Comparison of ENCODE assay signal across 8 cellular contexts in the genomic region with DNA sequence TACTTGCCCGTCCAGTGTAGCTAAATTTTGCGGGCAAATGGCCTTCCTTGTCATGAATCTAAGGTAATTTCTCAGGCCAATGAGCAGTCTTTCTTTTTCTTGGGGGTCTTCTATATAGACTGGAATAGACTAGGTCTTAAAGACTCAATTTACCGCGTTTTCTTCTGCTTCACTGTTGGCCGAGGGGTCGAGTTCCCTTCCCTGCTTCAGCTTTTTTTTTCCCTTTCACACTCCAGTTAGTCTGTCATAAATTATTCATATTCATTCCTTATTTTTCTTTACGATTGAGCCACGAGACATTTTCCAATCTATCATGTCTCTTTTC. TPM values are rescaled to one million over a fixed set of nuclear protein-coding genes. Genes with fewer than 3 reads are reported as not detected.
A peak's percentile ranks its signal among the peaks of the same experiment; 100 is the strongest.
DNase-seq lines count a peak whose midpoint lies in the region; ATAC-seq and TF ChIP-seq lines count a peak whose summit lies in the region.

No MANE protein-coding gene starts in this region.

- ATAC-seq in body of pancreas, result no peak

- TF ChIP-seq POLR2A in body of pancreas (IDR thresholded peaks at IDR 0.05), result no peak

- 0% methylated on average over 8 of the region's 8 CpGs for WGBS in body of pancreas, 2 donors

- DNase-seq in A673 (ENCODE audit: low spot score) (no peak), HFF-Myc (ENCODE audit: extremely low read depth, low read depth) (no peak), body of pancreas (no peak), mesothelial cell of epicardium (ENCODE audit: low spot score in 2 of 2, unreplicated experiment in 2 of 2) (no peak), NCI-H748 treated with DMSO at 0.1 percent for 48 hours (lab: John Stamatoyannopoulos, UW) (no peak), retina (no peak), C1 segment of cervical spinal cord (lab: John Stamatoyannopoulos, UW) (no peak)
- DNase-seq in activated effector memory CD4-positive, alpha-beta T cell treated with Interleukin-2 at 50 U/mL for 16 hours, result no peak

- H3K27me3 ChIP-seq in A673 (replicated peaks; ENCODE audit: insufficient read depth, low read depth, low read length, poor library complexity) (peaks cover 22% of the 10 kb centered on the region), body of pancreas (no peaks in the 10 kb centered on the region)

- H3K27ac ChIP-seq in A673 (ENCODE audit: low read depth, low read length, poor library complexity, severe bottlenecking), result peak overlapping the region; percentile 79
- peak overlapping the region in 3 of 4 donors; percentile 48 to 76 (median 74) for H3K27ac ChIP-seq in body of pancreas

- H3K9me3 ChIP-seq in A673 (ENCODE audit: low read depth, low read length, poor library complexity, severe bottlenecking), result no peaks in the 10 kb centered on the region
- H3K9me3 ChIP-seq in body of pancreas, result no peaks in the 10 kb centered on the region

- POLR2A ChIA-PET in A673 (lab: Charles Lee; ENCODE audit: low non-redundant PET), result interaction anchor here (0.7 kb wide), 1 partner anchor 393 kb away, joined by 3 read pairs; no protein-coding TSS in a partner anchor

- H3K36me3 ChIP-seq in A673 (ENCODE audit: insufficient read depth, low read length, poor library complexity, severe bottlenecking) (no peaks in the 10 kb centered on the region), body of pancreas (replicated peaks in 1 of 2; ENCODE audit: insufficient read depth in 1 of 2, low read depth in 2 of 2) (no peaks in the 10 kb centered on the region)

- peaks cover 7% of the 10 kb centered on the region for H3K9me3 Mint-ChIP-seq in mesothelial cell of epicardium

- TSS peak; percentile 83 for BruUV-seq in A673 (replicated peaks; lab: Mats Ljungman, UMichigan)

- peaks cover 10% of the 10 kb centered on the region for H3K4me1 ChIP-seq in A673 (ENCODE audit: insufficient read depth, low read length, poor library complexity, severe bottlenecking)
- peaks cover 15% of the 10 kb centered on the region for H3K4me1 ChIP-seq in body of pancreas

- H3K27me3 Mint-ChIP-seq in mesothelial cell of epicardium (ENCODE audit: low read depth), result no peaks in the 10 kb centered on the region

- intact Hi-C loops in A673 (cut with micrococcal nuclease; ENCODE audit: unreplicated experiment) (loop anchor here (10.0 kb wide), 1 partner anchor 442 kb away; the partner anchor contains the start of genes CKAP2 and VPS36), body of pancreas (cut with DNase I) (no loop called here)

- peak overlapping the region; percentile 95 for H3K4me3 Mint-ChIP-seq in mesothelial cell of epicardium

- H3K4me1 Mint-ChIP-seq in mesothelial cell of epicardium, result peaks cover 38% of the 10 kb centered on the region

- CTCF ChIA-PET in A673 (lab: Charles Lee), result no interaction called here

- H3K4me3 ChIP-seq in A673 (ENCODE audit: low read depth, low read length, poor library complexity, severe bottlenecking) (peak overlapping the region; percentile 98), HFF-Myc (replicated peaks; ENCODE audit: low read depth, low read length) (peak overlapping the region; percentile 71), body of pancreas (peak overlapping the region; percentile 90 to 95)

- TF ChIP-seq CTCF in A673 (conservative IDR thresholded peaks at IDR 0.05; ENCODE audit: low read depth, low read length), result no peak
- no peak for TF ChIP-seq CTCF in HFF-Myc (IDR thresholded peaks at IDR 0.05; ENCODE audit: low read depth, low read length, missing control alignments)
- TF ChIP-seq CTCF in body of pancreas (IDR thresholded peaks at IDR 0.05), result no peak
- no peak for TF ChIP-seq CTCF in mesothelial cell of epicardium (IDR thresholded peaks at IDR 0.05; ENCODE audit: unreplicated experiment)

- H3K27ac Mint-ChIP-seq in mesothelial cell of epicardium, result peak overlapping the region; percentile 98

- H3K36me3 Mint-ChIP-seq in mesothelial cell of epicardium, result peaks cover 28% of the 10 kb centered on the region

RNA-seq across cellular contexts. Expression of gene ALG11, which starts 0.3 kb away (rescaled TPM):
- total RNA-seq in A673 (2021), result 30.6 and 30.9 TPM in 2 replicates
- 10 to 100 TPM in 1 of 2 donors, 1 to 10 TPM in 1; 9.2 to 16.1 TPM for total RNA-seq in body of pancreas
- 65.7 to 68.7 TPM (median 66.2 TPM) in 3 replicates for total RNA-seq in mesothelial cell of epicardium

RNA-seq across cellular contexts. Expression of gene ATP7B, which starts 1.2 kb away (rescaled TPM):
- 2.9 and 4.4 TPM in 2 replicates for total RNA-seq in A673 (2021)
- 1 to 10 TPM; 5.7 to 6.9 TPM for total RNA-seq in body of pancreas
- 133 to 142 TPM (median 137 TPM) in 3 replicates for total RNA-seq in mesothelial cell of epicardium

RNA-seq across cellular contexts. Expression of gene UTP14C, which starts 12.0 kb away (rescaled TPM):
- total RNA-seq in A673 (2021) (13.0 and 15.2 TPM in 2 replicates), body of pancreas (1 to 10 TPM; 9.6 to 9.9 TPM), mesothelial cell of epicardium (24.8 to 27.1 TPM (median 25.3 TPM) in 3 replicates)

Comparison
In these comparisons a context has a peak if more than half of its experiments do, and no peak if none do; other contexts are left out.
1. RNA of gene ATP7B, which starts 1.2 kb away (total RNA-seq): 133 to 142 TPM in mesothelial cell of epicardium; 5.7 to 6.9 TPM in body of pancreas and 2.9 to 4.4 TPM in A673; every median in the first group is over 10 times any median in the second.
2. Peak in every context shown above with its lines, with median percentiles within 50 percentile points of each other: H3K4me3 ChIP-seq.